Comparison of ENCODE assay signal across 11 cellular contexts in the genomic region with DNA sequence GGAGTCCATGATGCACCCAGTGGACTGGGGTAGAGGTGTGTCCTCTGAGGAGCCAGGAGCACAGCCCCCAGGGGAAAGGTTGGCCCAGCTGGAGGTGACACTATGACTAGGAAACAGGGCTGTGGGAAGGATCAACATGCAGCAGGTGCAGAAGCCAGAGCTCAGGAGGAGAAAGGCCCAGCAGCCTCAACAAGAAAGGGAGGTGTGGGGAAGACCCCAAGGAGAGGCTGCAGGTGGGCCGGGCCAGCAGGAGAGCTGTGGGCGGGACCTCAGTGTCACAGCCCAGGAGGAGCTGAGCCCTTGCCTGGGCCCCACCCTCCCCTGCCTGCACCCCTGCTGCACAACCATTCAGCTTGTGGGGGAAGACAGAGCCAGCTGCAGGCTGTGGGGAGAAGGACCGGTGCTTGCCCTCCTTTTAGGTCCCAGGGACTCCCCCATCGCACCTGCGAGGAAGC. TPM values are rescaled to one million over a fixed set of nuclear protein-coding genes. Genes with fewer than 3 reads are reported as not detected.
A peak's percentile ranks its signal among the peaks of the same experiment; 100 is the strongest.
DNase-seq lines count a peak whose midpoint lies in the region; ATAC-seq, FAIRE-seq and TF ChIP-seq lines count a peak whose summit lies in the region.
"Had no signal": no experiment of that assay in that cellular context is flagged by ENCODE, and none has a peak within 500 bp of the region (broad histone marks: within the 10 kb centered on the region; RNA-seq: fewer than 3 reads in every experiment).

No MANE protein-coding gene starts in this region.

- 87% methylated on average over 3 of the region's 5 CpGs for WGBS in suprapubic skin

- peak; percentile 58 for ATAC-seq in GM19438 (IDR thresholded peaks at IDR 0.05; ENCODE audit: low read depth, unreplicated experiment)
- peak; percentile 13 for ATAC-seq in left colon
- no peak for ATAC-seq in GM21717 (IDR thresholded peaks at IDR 0.05; ENCODE audit: unreplicated experiment)
- no peak for ATAC-seq in HG03457 (IDR thresholded peaks at IDR 0.05; ENCODE audit: unreplicated experiment)

- intact Hi-C loops in left colon (cut with DNase I, micrococcal nuclease): no loop called here

- FAIRE-seq in HTR-8/SVneo (lab: Jason Lieb, UNC): no peak

- peaks cover 25% of the 10 kb centered on the region for H3F3A ChIP-seq in DOHH2 (ENCODE audit: control insufficient read depth, insufficient read depth)

- no peak for TF ChIP-seq EP300 in suprapubic skin (IDR thresholded peaks at IDR 0.05)

- H3K79me2 ChIP-seq in DOHH2 (ENCODE audit: control insufficient read depth, low read length): no peaks in the 10 kb centered on the region

- TF ChIP-seq POLR2A in suprapubic skin (IDR thresholded peaks at IDR 0.05): no peak

- no peaks in the 10 kb centered on the region for H3K9me2 ChIP-seq in DOHH2 (replicated peaks; ENCODE audit: control insufficient read depth, low read length)

- peaks cover 72% of the 10 kb centered on the region for H3K4me1 ChIP-seq in DOHH2 (ENCODE audit: control insufficient read depth, low read length)
- peaks cover 26% of the 10 kb centered on the region for H3K4me1 ChIP-seq in suprapubic skin

- H4K20me1 ChIP-seq in DOHH2 (ENCODE audit: control insufficient read depth, insufficient read depth, low read depth, low read length): no peaks in the 10 kb centered on the region

- no peak for TF ChIP-seq CTCF in DOHH2 (IDR thresholded peaks at IDR 0.05; ENCODE audit: low read depth, low read length, poor library complexity, severe bottlenecking)
- no peak for TF ChIP-seq CTCF in suprapubic skin (IDR thresholded peaks at IDR 0.05)

- peak overlapping the region; percentile 62 for H3K4me3 ChIP-seq in DOHH2 (ENCODE audit: low read length)
- no peak overlapping the region for H3K4me3 ChIP-seq in suprapubic skin
- H3K4me3 ChIP-seq: vagina had no signal

- peak; percentile 94 for DNase-seq in NCI-H146 (lab: John Stamatoyannopoulos, UW)
- DNase-seq in left colon: no peak
- no peak for DNase-seq in suprapubic skin (ENCODE audit: low spot score in 2 of 2)
- no peak for DNase-seq in HTR-8/SVneo (ENCODE audit: insufficient read length, low spot score)
- DNase-seq: hypothalamus, NCI-H1105 treated with DMSO at 0.1 percent for 48 hours had no signal

- H3K36me3 ChIP-seq in DOHH2 (ENCODE audit: control insufficient read depth, low read length): no peaks in the 10 kb centered on the region
- no peaks in the 10 kb centered on the region for H3K36me3 ChIP-seq in suprapubic skin
- H3K36me3 ChIP-seq: vagina had no signal

- no peaks in the 10 kb centered on the region for H3K27me3 ChIP-seq in DOHH2 (ENCODE audit: control insufficient read depth, low read length)
- H3K27me3 ChIP-seq in suprapubic skin: no peaks in the 10 kb centered on the region
- H3K27me3 ChIP-seq: vagina had no signal

- no peaks in the 10 kb centered on the region for H3K9me3 ChIP-seq in DOHH2 (ENCODE audit: control insufficient read depth, insufficient read depth, low read length)
- no peaks in the 10 kb centered on the region for H3K9me3 ChIP-seq in suprapubic skin

- peak overlapping the region; percentile 84 for H3K4me2 ChIP-seq in DOHH2 (ENCODE audit: low read length)

- peak overlapping the region; percentile 90 for H3K27ac ChIP-seq in DOHH2 (ENCODE audit: low read depth, low read length)
- no peak overlapping the region for H3K27ac ChIP-seq in suprapubic skin
- H3K27ac ChIP-seq: vagina had no signal

RNA-seq across cellular contexts. Expression of a gene that starts 18.4 kb away (rescaled TPM):
- total RNA-seq in left colon: 100 to 1,000 TPM in 1 of 2 donors, 10 to 100 TPM in 1; 36.8 to 103 TPM
- total RNA-seq in suprapubic skin: 100 to 1,000 TPM; 141 to 162 (median 145) TPM

Comparison
In these comparisons a context has a peak if more than half of its experiments do, and no peak if none do; other contexts are left out.
1. ATAC-seq: peak in GM19438 (single experiment) and left colon (single experiment); none in GM21717 (single experiment) and HG03457 (single experiment).